Comparison of ENCODE assay signal across 14 cellular contexts in genomic region chr5:124061663-124062062, GRCh38.
A peak's percentile ranks its signal among the peaks of the same experiment; 100 is the strongest.
DNase-seq lines count a peak whose midpoint lies in the region; ATAC-seq, FAIRE-seq and TF ChIP-seq lines count a peak whose summit lies in the region.
"Had no signal": no experiment of that assay in that cellular context is flagged by ENCODE, and none has a peak within 500 bp of the region (broad histone marks: within the 10 kb centered on the region; RNA-seq: fewer than 3 reads in every experiment).

No MANE protein-coding gene starts in this region.

- H3K27me3 ChIP-seq in A673 (replicated peaks; ENCODE audit: insufficient read depth, low read depth, low read length, poor library complexity): peaks cover 4% of the 10 kb centered on the region
- H3K27me3 ChIP-seq in hepatocyte: no peaks in the 10 kb centered on the region
- H3K27me3 ChIP-seq in CD4-positive, alpha-beta memory T cell (ENCODE audit: insufficient read depth, low read length): no peaks in the 10 kb centered on the region
- H3K27me3 ChIP-seq: Peyer's patch, vagina had no signal

- DNase-seq in A673 (ENCODE audit: low spot score): peak; percentile 48
- peak; percentile 89 for DNase-seq in NCI-H1092 (lab: John Stamatoyannopoulos, UW)
- peak; percentile 25 for DNase-seq in RPMI7951 (ENCODE audit: low read depth)
- peak; percentile 16 for DNase-seq in hepatocyte (ENCODE audit: low spot score)
- no peak for DNase-seq in frontal cortex (ENCODE audit: low spot score in 2 of 2)
- DNase-seq in CD4-positive, alpha-beta memory T cell: no peak
- DNase-seq in SW 1271 (lab: John Stamatoyannopoulos, UW): no peak
- DNase-seq: GF-D8, GOT3, Peyer's patch had no signal

- 71% methylated on average over 1 of the region's 1 CpG for WGBS in hepatocyte (ENCODE audit: low lambda C conversion rate, missing lambda C conversion rate)

- H3K4me3 ChIP-seq in A673 (ENCODE audit: low read depth, low read length, poor library complexity, severe bottlenecking): no peak overlapping the region
- no peak overlapping the region for H3K4me3 ChIP-seq in hepatocyte
- no peak overlapping the region for H3K4me3 ChIP-seq in CD4-positive, alpha-beta memory T cell (ENCODE audit: low read length in 2 of 2)
- H3K4me3 ChIP-seq: coronary artery, Peyer's patch, vagina had no signal

- no peaks in the 10 kb centered on the region for H3K9me3 ChIP-seq in A673 (ENCODE audit: low read depth, low read length, poor library complexity, severe bottlenecking)
- H3K9me3 ChIP-seq in hepatocyte (ENCODE audit: low read depth): no peaks in the 10 kb centered on the region
- peaks cover 0 to 4% of the 10 kb centered on the region in 2 donors for H3K9me3 ChIP-seq in CD4-positive, alpha-beta memory T cell (ENCODE audit: control insufficient read depth in 1 of 2, low read length in 2 of 2)
- H3K9me3 ChIP-seq: Peyer's patch, vagina had no signal

- CTCF ChIA-PET in A673 (lab: Charles Lee): no interaction called here
- CTCF ChIA-PET in CD4-positive, alpha-beta memory T cell (lab: Charles Lee; ENCODE audit: partially characterized antibody): no interaction called here

- H3K79me2 ChIP-seq in hepatocyte: no peaks in the 10 kb centered on the region

- TF ChIP-seq CTCF in A673 (conservative IDR thresholded peaks at IDR 0.05; ENCODE audit: low read depth, low read length): no peak
- no peak for TF ChIP-seq CTCF in hepatocyte (IDR thresholded peaks at IDR 0.05; ENCODE audit: poor library complexity)

- no peaks in the 10 kb centered on the region for H3K27me3 Mint-ChIP-seq in CD4-positive, alpha-beta memory T cell
- H3K27me3 Mint-ChIP-seq: memory B cell had no signal

- no peak for FAIRE-seq in frontal cortex (lab: Jason Lieb, UNC)

- intact Hi-C loops in A673 (cut with micrococcal nuclease; ENCODE audit: unreplicated experiment): no loop called here
- intact Hi-C loops in CD4-positive, alpha-beta memory T cell (cut with micrococcal nuclease): no loop called here

- H3K36me3 Mint-ChIP-seq in CD4-positive, alpha-beta memory T cell: no peaks in the 10 kb centered on the region
- H3K36me3 Mint-ChIP-seq: memory B cell had no signal

- POLR2A ChIA-PET in A673 (lab: Charles Lee; ENCODE audit: low non-redundant PET): no interaction called here
- POLR2A ChIA-PET in CD4-positive, alpha-beta memory T cell (lab: Charles Lee; ENCODE audit: partially characterized antibody): no interaction called here

- no peak overlapping the region for H2AFZ ChIP-seq in hepatocyte

- H3K4me2 ChIP-seq in hepatocyte: no peak overlapping the region

- H3K36me3 ChIP-seq in A673 (ENCODE audit: insufficient read depth, low read length, poor library complexity, severe bottlenecking): no peaks in the 10 kb centered on the region
- no peaks in the 10 kb centered on the region for H3K36me3 ChIP-seq in hepatocyte (replicated peaks; ENCODE audit: insufficient read depth, low read depth)
- no peaks in the 10 kb centered on the region for H3K36me3 ChIP-seq in CD4-positive, alpha-beta memory T cell (ENCODE audit: insufficient read depth, low read length)
- H3K36me3 ChIP-seq: Peyer's patch, vagina had no signal

- H3K4me1 ChIP-seq in A673 (ENCODE audit: insufficient read depth, low read length, poor library complexity, severe bottlenecking) (no peaks in the 10 kb centered on the region), hepatocyte (ENCODE audit: insufficient read depth) (peaks cover 21% of the 10 kb centered on the region)
- H3K4me1 ChIP-seq in CD4-positive, alpha-beta memory T cell (ENCODE audit: insufficient read depth, low read length): no peaks in the 10 kb centered on the region

- H3K4me1 Mint-ChIP-seq in CD4-positive, alpha-beta memory T cell: peaks cover 0 to 1% (median 0%) of the 10 kb centered on the region in 4 donors

- no peaks in the 10 kb centered on the region for H4K20me1 ChIP-seq in hepatocyte (ENCODE audit: insufficient read depth, poor library complexity, severe bottlenecking)

- BruUV-seq in A673 (replicated peaks; lab: Mats Ljungman, UMichigan): no TSS peak

- no peak overlapping the region for H3K27ac Mint-ChIP-seq in CD4-positive, alpha-beta memory T cell
- H3K27ac Mint-ChIP-seq: memory B cell had no signal

- ATAC-seq in HG02678 (IDR thresholded peaks at IDR 0.05; ENCODE audit: unreplicated experiment): no peak

- H3K27ac ChIP-seq in A673 (ENCODE audit: low read depth, low read length, poor library complexity, severe bottlenecking) (no peak overlapping the region), hepatocyte (no peak overlapping the region)
- no peak overlapping the region for H3K27ac ChIP-seq in CD4-positive, alpha-beta memory T cell (ENCODE audit: low read depth, low read length)
- H3K27ac ChIP-seq: coronary artery, Peyer's patch, vagina had no signal

- H3K9me3 Mint-ChIP-seq in CD4-positive, alpha-beta memory T cell: peaks cover 0 to 10% (median 7%) of the 10 kb centered on the region in 8 donors

- no peak overlapping the region for H3K4me3 Mint-ChIP-seq in CD4-positive, alpha-beta memory T cell
- H3K4me3 Mint-ChIP-seq: memory B cell had no signal

- H3K9me2 ChIP-seq in hepatocyte (replicated peaks; ENCODE audit: insufficient read depth): no peaks in the 10 kb centered on the region

Comparison
In these comparisons a context has a peak if more than half of its experiments do, and no peak if none do; other contexts are left out.
1. DNase-seq: peak in A673 (single experiment), NCI-H1092 (single experiment), RPMI7951 (single experiment) and hepatocyte (single experiment); none in frontal cortex (0 of 2), CD4-positive, alpha-beta memory T cell (0 of 5) and SW 1271 (0 of 2).